Comparison of ENCODE assay signal across 8 cellular contexts in the genomic region with DNA sequence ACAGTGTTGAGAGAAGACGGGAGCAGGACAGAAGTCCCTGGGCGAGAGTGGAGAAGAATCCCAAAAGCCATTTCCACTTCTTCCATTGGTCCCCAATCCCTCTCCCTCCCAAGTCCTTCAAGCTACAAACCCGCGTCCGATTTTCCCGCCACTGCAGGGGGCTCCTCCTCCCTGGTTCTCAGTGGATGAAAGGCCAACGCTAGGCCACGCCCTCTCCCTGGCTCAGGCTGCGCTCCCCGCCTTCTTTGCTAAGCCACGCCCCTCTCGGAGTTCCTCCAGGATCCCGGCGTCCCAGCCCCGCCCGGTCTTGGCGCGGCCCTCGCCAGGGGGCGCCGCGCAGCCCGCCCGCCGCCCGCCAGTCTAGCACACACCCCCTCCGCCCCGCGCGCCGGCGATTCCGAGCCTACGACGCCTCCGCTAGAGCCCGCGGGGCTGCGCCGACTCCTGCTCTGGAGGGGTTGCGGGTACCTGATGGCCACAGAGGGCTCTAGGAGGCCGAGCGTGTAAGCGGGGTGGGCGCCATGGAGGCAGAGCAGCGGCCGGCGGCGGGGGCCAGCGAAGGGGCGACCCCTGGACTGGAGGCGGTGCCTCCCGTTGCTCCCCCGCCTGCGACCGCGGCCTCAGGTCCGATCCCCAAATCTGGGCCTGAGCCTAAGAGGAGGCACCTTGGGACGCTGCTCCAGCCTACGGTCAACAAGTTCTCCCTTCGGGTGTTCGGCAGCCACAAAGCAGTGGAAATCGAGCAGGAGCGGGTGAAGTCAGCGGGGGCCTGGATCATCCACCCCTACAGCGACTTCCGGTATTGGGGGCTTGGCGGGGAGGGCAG. TPM values are rescaled to one million over a fixed set of nuclear protein-coding genes. Genes with fewer than 3 reads are reported as not detected.
A peak's percentile ranks its signal among the peaks of the same experiment; 100 is the strongest.
DNase-seq lines count a peak whose midpoint lies in the region; ATAC-seq lines count a peak whose summit lies in the region.

A gene (plus strand): TSS at position 394 of the 826 bp plus-strand sequence. CDS start 128 bp downstream, at position 522.

- peak; percentile 60 for ATAC-seq in GM21717 (IDR thresholded peaks at IDR 0.05; ENCODE audit: unreplicated experiment)

- peak within 1 kb of the TSS; percentile 73 for H3K9ac ChIP-seq in mucosa of stomach (ENCODE audit: low read length)

- WGBS in esophagus, 2 donors = 1% methylated on average over 65 to 68 of the region's 68 CpGs

- peak within 1 kb of the TSS; percentile 65 for H3K4me3 ChIP-seq in esophagus (ENCODE audit: low read depth in 1 of 2, low read length in 2 of 2)
- peak within 1 kb of the TSS; percentile 69 for H3K4me3 ChIP-seq in mucosa of stomach (ENCODE audit: low read length)

- no peaks in the 10 kb centered on the region for H3K27me3 ChIP-seq in esophagus (ENCODE audit: control insufficient read depth in 1 of 2, insufficient read depth in 2 of 2, low read length in 2 of 2)
- H3K27me3 ChIP-seq in mucosa of stomach (ENCODE audit: control insufficient read depth, insufficient read depth, low read length) = no peaks in the 10 kb centered on the region

- H3K4me1 ChIP-seq in esophagus (ENCODE audit: control insufficient read depth in 2 of 2, insufficient read depth in 2 of 2, low read length in 1 of 2) (peaks cover 0 to 2% of the 10 kb centered on the region in 2 donors), mucosa of stomach (ENCODE audit: control insufficient read depth, insufficient read depth, low read length) (peaks cover 10% of the 10 kb centered on the region)

- peak within 1 kb of the TSS; percentile 15 to 85 for H3K27ac ChIP-seq in esophagus (ENCODE audit: low read depth in 2 of 2, low read length in 1 of 2)

- H3K36me3 ChIP-seq in esophagus (ENCODE audit: control insufficient read depth in 2 of 2, insufficient read depth in 2 of 2, low read length in 1 of 2) = no peaks in the 10 kb centered on the region
- H3K36me3 ChIP-seq in mucosa of stomach (ENCODE audit: control insufficient read depth, insufficient read depth, low read length) = no peaks in the 10 kb centered on the region

- DNase-seq in DMS 273 treated with DMSO at 0.1 percent for 48 hours (lab: John Stamatoyannopoulos, UW) (peak; percentile 92), KBM-7 (peak; percentile 97), OCI-M2 (lab: John Stamatoyannopoulos, UW; ENCODE audit: unreplicated experiment) (peak; percentile 69), activated T-cell treated with anti-CD3 and anti-CD28 coated beads for 48 hours (ENCODE audit: low read depth) (peak; percentile 95)
- DNase-seq in stimulated activated CD8-positive, alpha-beta memory T cell treated with anti-CD3 and anti-CD28 coated beads, Interleukin-4, amount 100 ng/mL, for 4 hours (ENCODE audit: low read depth in 2 of 2, low spot score in 1 of 2) = peak; percentile 86 to 90

- in situ Hi-C loops in KBM-7 (cut with MboI; ENCODE audit: low pct_unique_long_range_greater_than_20kb, low sequenced_read_pairs) = no loop called here

- H3K9me3 ChIP-seq in esophagus (ENCODE audit: control insufficient read depth in 2 of 2, insufficient read depth in 1 of 2, low read depth in 1 of 2, low read length in 1 of 2) (no peaks in the 10 kb centered on the region), mucosa of stomach (ENCODE audit: control insufficient read depth, low read length) (no peaks in the 10 kb centered on the region)

RNA-seq across cellular contexts. Expression of the gene that starts here (rescaled TPM):
- 1 to 10 TPM; 2.4 to 6.6 TPM for polyA plus RNA-seq in esophagus

Comparison
In these comparisons a context has a peak if more than half of its experiments do, and no peak if none do; other contexts are left out.
1. Peak in every context shown above with its lines: DNase-seq, ATAC-seq, H3K4me3 ChIP-seq and H3K27ac ChIP-seq.